In the genomic region with DNA sequence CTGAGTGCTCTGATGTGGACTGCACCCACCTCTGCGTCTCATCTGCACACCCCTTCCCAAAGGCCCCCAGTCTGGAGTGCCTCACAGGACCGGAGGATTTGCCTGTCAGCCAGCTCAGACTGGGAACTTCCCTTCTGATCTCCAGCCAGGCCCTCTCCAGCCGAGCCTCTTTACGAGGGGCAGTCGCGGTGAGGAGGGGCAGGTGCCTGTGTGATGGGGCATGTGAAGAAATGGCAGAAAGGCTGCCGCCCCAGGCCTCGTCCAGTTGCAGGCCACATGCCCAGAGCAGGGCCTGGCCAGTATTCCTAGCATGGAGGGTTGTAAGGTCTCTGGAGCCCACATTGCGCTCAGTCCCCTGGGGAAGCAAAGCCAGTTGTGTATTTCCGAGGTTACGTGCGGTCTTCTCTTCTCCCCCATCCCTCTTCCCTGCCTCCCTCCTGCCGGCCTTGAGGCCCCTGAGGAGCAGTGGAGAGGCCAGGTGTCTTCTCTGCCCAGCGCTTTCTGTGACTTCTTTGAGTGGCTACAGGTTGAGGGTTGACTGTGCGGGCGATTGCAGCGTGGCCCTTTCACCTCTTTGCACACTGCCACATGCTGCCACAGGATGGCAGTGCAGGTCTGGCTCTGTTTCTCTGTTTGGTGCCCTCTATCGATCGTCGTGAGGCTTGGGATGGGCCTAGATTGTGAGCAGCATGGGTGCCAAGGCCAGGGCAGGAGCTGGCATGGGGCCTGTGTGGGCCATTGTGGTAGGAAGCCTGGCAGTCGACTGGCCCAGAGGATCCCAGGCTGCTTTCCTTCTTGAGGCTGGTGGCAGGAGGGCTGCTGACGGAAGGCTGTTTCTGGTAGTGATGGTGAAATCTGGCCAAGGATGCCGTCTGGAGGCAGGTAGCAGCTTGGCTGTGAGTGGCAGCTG, we compare ENCODE assay signal across 8 cellular contexts. TPM values are rescaled to one million over a fixed set of nuclear protein-coding genes. Genes with fewer than 3 reads are reported as not detected.
DNase-seq lines count a peak whose midpoint lies in the region; ATAC-seq lines count a peak whose summit lies in the region.

No MANE protein-coding gene starts in this region.

- H3K9me3 Mint-ChIP-seq in memory B cell = no peaks in the 10 kb centered on the region

- no peak overlapping the region for H3K4me3 ChIP-seq in H7 (ENCODE audit: insufficient read depth, low read depth, low read length)

- DNase-seq in D341Med (ENCODE audit: low spot score) (peak; percentile 89), H7 (peak; percentile 96), NCI-H69 (lab: John Stamatoyannopoulos, UW) (peak; percentile 36), dermis microvascular lymphatic vessel endothelial cell (ENCODE audit: low read depth in 2 of 2) (peak; percentile 68 to 83), memory B cell (ENCODE audit: low spot score in 2 of 2) (peak; percentile 75 to 78), NCI-H187 (lab: John Stamatoyannopoulos, UW) (no peak)
- DNase-seq in activated CD4-positive, alpha-beta T cell treated with anti-CD3 and anti-CD28 coated beads, Interleukin-2, amount 50 U/mL, for 4 hours = peak; percentile 71 to 72
- peak; percentile 59 to 63 for DNase-seq in stimulated activated CD8-positive, alpha-beta memory T cell treated with anti-CD3 and anti-CD28 coated beads, Interleukin-2, amount 100 ng/mL, for 48 hours (ENCODE audit: low read depth in 2 of 2)

- H3K27me3 Mint-ChIP-seq in memory B cell = no peaks in the 10 kb centered on the region

- peaks cover 50% of the 10 kb centered on the region for H3K36me3 ChIP-seq in H7 (replicated peaks; ENCODE audit: control insufficient read depth, insufficient read depth, low read length)

- H3K27ac Mint-ChIP-seq in memory B cell = peak overlapping the region; percentile 78

- H3K27me3 ChIP-seq in H7 (ENCODE audit: control insufficient read depth, insufficient read depth, low read length) = no peaks in the 10 kb centered on the region

- peak overlapping the region; percentile 24 for H3K4me3 Mint-ChIP-seq in memory B cell

- peaks cover 27% of the 10 kb centered on the region for H3K36me3 Mint-ChIP-seq in memory B cell

- peak; percentile 92 for ATAC-seq in memory B cell (ENCODE audit: low read depth)

- H3K4me1 Mint-ChIP-seq in memory B cell = peaks cover 41% of the 10 kb centered on the region

RNA-seq across cellular contexts. Expression of a gene that starts 5.3 kb away (rescaled TPM):
- 50.6 and 66.3 TPM in 2 replicates for total RNA-seq in H7 (2014; rRNA removed; shearing (Covaris generic))
- total RNA-seq in dermis microvascular lymphatic vessel endothelial cell = 35.0 and 53.5 TPM in 2 replicates

Comparison
In these comparisons a context has a peak if more than half of its experiments do, and no peak if none do; other contexts are left out.
1. DNase-seq: peak in D341Med (single experiment), H7 (single experiment), NCI-H69 (single experiment), activated CD4-positive, alpha-beta T cell treated with anti-CD3 and anti-CD28 coated beads, Interleukin-2, amount 50 U/mL, for 4 hours (2 of 2), dermis microvascular lymphatic vessel endothelial cell (2 of 2), memory B cell (2 of 2) and stimulated activated CD8-positive, alpha-beta memory T cell treated with anti-CD3 and anti-CD28 coated beads, Interleukin-2, amount 100 ng/mL, for 48 hours (2 of 2); none in NCI-H187 (0 of 2).